Comparison of ENCODE assay signal across 7 cellular contexts in the genomic region with DNA sequence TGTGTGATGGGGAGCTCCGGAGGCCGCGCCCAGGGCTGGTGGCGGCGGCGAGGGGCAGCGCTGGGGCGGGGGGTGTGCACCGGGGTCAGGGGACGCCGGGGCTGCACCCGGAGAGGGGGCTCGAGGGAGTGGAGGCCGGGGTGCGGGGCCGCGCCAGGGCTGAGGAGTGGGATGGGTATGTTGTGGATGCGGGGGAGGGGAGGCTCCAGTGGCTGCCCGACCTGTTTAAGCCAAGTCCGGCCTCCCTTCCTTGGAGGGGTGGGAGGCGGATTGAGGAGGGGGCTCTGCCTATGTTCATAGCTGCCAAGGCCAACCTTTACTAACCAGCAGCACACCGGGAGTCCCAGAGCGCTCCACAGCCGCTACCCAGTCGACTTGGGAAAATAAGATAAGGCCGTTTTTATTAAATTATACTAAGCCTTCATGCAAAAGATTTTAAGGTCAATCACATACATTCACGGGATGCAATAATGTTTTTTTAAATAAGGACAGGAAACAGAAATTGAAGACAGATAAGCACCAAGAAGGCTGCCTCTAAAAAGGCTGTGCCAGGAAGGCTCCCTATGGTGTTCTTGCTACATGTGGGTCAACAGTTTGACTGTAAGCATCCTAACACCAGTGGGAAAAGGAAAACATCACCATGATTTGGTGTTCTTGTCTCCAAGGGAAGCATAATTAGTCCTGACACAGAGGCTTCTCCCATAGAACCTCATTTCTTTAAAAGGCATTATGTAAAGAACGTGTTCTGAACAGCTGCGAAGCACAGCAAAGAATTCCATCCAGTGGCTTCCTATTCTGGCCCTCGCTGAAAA.
DNase-seq lines count a peak whose midpoint lies in the region; ATAC-seq and TF ChIP-seq lines count a peak whose summit lies in the region.

No MANE protein-coding gene starts in this region.

- ATAC-seq in GM18498 (IDR thresholded peaks at IDR 0.05; ENCODE audit: unreplicated experiment): peak; percentile 30

- no peaks in the 10 kb centered on the region for H3K27me3 ChIP-seq in HAP-1 (ENCODE audit: low read depth)
- H3K27me3 ChIP-seq in mucosa of rectum (ENCODE audit: control insufficient read depth in 2 of 2, insufficient read depth in 2 of 2, low read length in 2 of 2): no peaks in the 10 kb centered on the region

- peak overlapping the region; percentile 52 to 72 for H3K27ac ChIP-seq in mucosa of rectum (ENCODE audit: low read depth in 2 of 2, low read length in 2 of 2)

- H3K4me3 ChIP-seq in HAP-1 (peak overlapping the region; percentile 34), choroid plexus epithelial cell (ENCODE audit: low read depth, low read length) (peak overlapping the region; percentile 68), mucosa of rectum (ENCODE audit: low read length in 2 of 2) (peak overlapping the region; percentile 50 to 66)

- DNase-seq in HAP-1 (ENCODE audit: low spot score in 2 of 2): no peak
- DNase-seq in NCI-H345 (lab: John Stamatoyannopoulos, UW): peak; percentile 58
- peak; percentile 70 for DNase-seq in choroid plexus epithelial cell (ENCODE audit: low read depth)
- DNase-seq in NCI-H1930 (lab: John Stamatoyannopoulos, UW): no peak
- DNase-seq in stimulated activated CD4-positive, alpha-beta T cell treated with anti-CD3 and anti-CD28 coated beads, Interleukin-1b, Interleukin-23, amount 100 ng/mL, for 48 hours: no peak

- H3K36me3 ChIP-seq in HAP-1 (replicated peaks) (no peaks in the 10 kb centered on the region), mucosa of rectum (ENCODE audit: control insufficient read depth in 2 of 2, insufficient read depth in 2 of 2, low read length in 2 of 2) (no peaks in the 10 kb centered on the region)

- H3K4me1 ChIP-seq in HAP-1 (peaks cover 12% of the 10 kb centered on the region), mucosa of rectum (ENCODE audit: control insufficient read depth in 2 of 2, insufficient read depth in 2 of 2, low read length in 2 of 2) (peaks cover 0 to 6% of the 10 kb centered on the region in 2 donors)

- H3K9me3 ChIP-seq in HAP-1: no peaks in the 10 kb centered on the region
- H3K9me3 ChIP-seq in mucosa of rectum (ENCODE audit: control insufficient read depth in 2 of 2, low read length in 2 of 2): no peaks in the 10 kb centered on the region

- TF ChIP-seq CTCF in choroid plexus epithelial cell (conservative IDR thresholded peaks at IDR 0.05; ENCODE audit: low read depth, low read length): no peak

- in situ Hi-C loops in HAP-1 (cut with MboI; ENCODE audit: low sequenced_read_pairs): no loop called here

- H3K9ac ChIP-seq in mucosa of rectum (ENCODE audit: low read depth in 1 of 2, low read length in 2 of 2): peak overlapping the region; percentile 52 to 56

Comparison
In these comparisons a context has a peak if more than half of its experiments do, and no peak if none do; other contexts are left out.
1. DNase-seq: peak in NCI-H345 (single experiment) and choroid plexus epithelial cell (single experiment); none in HAP-1 (0 of 2), NCI-H1930 (0 of 2) and stimulated activated CD4-positive, alpha-beta T cell treated with anti-CD3 and anti-CD28 coated beads, Interleukin-1b, Interleukin-23, amount 100 ng/mL, for 48 hours (single experiment).
2. Peak in every context shown above with its lines, with median percentiles within 50 percentile points of each other: H3K4me3 ChIP-seq.